Comparison of ENCODE assay signal across 15 cellular contexts in the genomic region with DNA sequence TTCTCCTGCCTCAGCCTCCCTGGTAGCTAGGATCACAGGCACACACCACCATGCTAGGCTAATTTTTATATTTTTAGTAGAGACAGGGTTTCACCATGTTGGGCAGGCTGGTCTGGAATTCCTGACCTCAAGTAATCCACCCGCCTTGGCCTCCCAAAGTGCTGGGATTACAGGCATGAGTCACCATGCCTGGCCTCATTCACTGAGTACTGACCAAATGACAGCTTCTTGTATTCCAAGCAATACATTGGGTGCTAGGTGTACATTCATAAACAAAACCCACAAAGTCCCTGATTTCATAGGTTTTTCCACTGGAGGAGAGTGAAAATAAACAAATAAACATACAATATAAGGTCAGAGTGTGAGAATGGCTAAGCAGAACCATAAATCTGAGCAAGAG.
A peak's percentile ranks its signal among the peaks of the same experiment; 100 is the strongest.
DNase-seq lines count a peak whose midpoint lies in the region; ATAC-seq and TF ChIP-seq lines count a peak whose summit lies in the region.
"Had no signal": no experiment of that assay in that cellular context is flagged by ENCODE, and none has a peak within 500 bp of the region (broad histone marks: within the 10 kb centered on the region; RNA-seq: fewer than 3 reads in every experiment).

No MANE protein-coding gene starts in this region.

- no peak overlapping the region for H3K9ac ChIP-seq in PC-3 (ENCODE audit: low read length)

- DNase-seq in GOT3 (lab: John Stamatoyannopoulos, UW) (peak; percentile 99), PC-3 (peak; percentile 34), cardiac fibroblast (ENCODE audit: low read depth in 2 of 2) (peak; percentile 13 to 15), myocyte (ENCODE audit: low read depth) (peak; percentile 41), tibial nerve (ENCODE audit: low spot score in 2 of 2) (no peak), vagina (ENCODE audit: extremely low spot score in 2 of 2) (no peak), T-helper 1 cell (no peak)
- DNase-seq: activated naive CD4-positive, alpha-beta T cell treated with anti-CD3 and anti-CD28 coated beads for 36 hours; NCI-H1092 treated with DMSO at 0.1 percent for 48 hours; NCI-H2171; NCI-H748 treated with DMSO at 0.1 percent for 48 hours; Peyer's patch; stimulated activated CD4-positive, alpha-beta T cell treated with anti-CD3 and anti-CD28 coated beads, Interleukin-4, amount 100 ng/mL, for 1 hour had no signal

- no TSS peak for BruUV-seq in PC-3 (replicated peaks; lab: Mats Ljungman, UMichigan)

- H3K79me2 ChIP-seq in PC-3 (ENCODE audit: low read length) = no peaks in the 10 kb centered on the region

- TF ChIP-seq POLR2A in tibial nerve (IDR thresholded peaks at IDR 0.05) (no peak), vagina (IDR thresholded peaks at IDR 0.05) (no peak)

- H3K27ac ChIP-seq in PC-3 (ENCODE audit: low read length) = no peak overlapping the region
- no peak overlapping the region for H3K27ac ChIP-seq in tibial nerve
- H3K27ac ChIP-seq in vagina = no peak overlapping the region
- H3K27ac ChIP-seq: neutrophil, Peyer's patch had no signal

- H3K27me3 ChIP-seq in PC-3 (ENCODE audit: low read length) (no peaks in the 10 kb centered on the region), tibial nerve (no peaks in the 10 kb centered on the region), vagina (no peaks in the 10 kb centered on the region)
- H3K27me3 ChIP-seq: neutrophil, Peyer's patch had no signal

- no peaks in the 10 kb centered on the region for H4K20me1 ChIP-seq in PC-3 (ENCODE audit: low read length)

- intact Hi-C loops in PC-3 (cut with micrococcal nuclease) (no loop called here), vagina (cut with DNase I) (no loop called here)

- no peaks in the 10 kb centered on the region for H3F3A ChIP-seq in PC-3 (ENCODE audit: low read length, unreplicated experiment)

- POLR2A ChIA-PET in PC-3 (lab: Charles Lee; ENCODE audit: unreplicated experiment) = no interaction called here

- ATAC-seq in PC-3 (no peak), HG03097 (IDR thresholded peaks at IDR 0.05; ENCODE audit: low FRiP score, unreplicated experiment) (no peak)

- TF ChIP-seq CTCF in PC-3 (conservative IDR thresholded peaks at IDR 0.05; ENCODE audit: low read depth, low read length) = no peak
- no peak for TF ChIP-seq CTCF in cardiac fibroblast (IDR thresholded peaks at IDR 0.05; ENCODE audit: low read depth, low read length)
- TF ChIP-seq CTCF in tibial nerve (IDR thresholded peaks at IDR 0.05) = no peak
- TF ChIP-seq CTCF in vagina (IDR thresholded peaks at IDR 0.05) = no peak

- H3K9me3 ChIP-seq in PC-3 (ENCODE audit: low read length) (no peaks in the 10 kb centered on the region), tibial nerve (no peaks in the 10 kb centered on the region), vagina (no peaks in the 10 kb centered on the region)
- H3K9me3 ChIP-seq: neutrophil, Peyer's patch had no signal

- no peak overlapping the region for H3K4me3 ChIP-seq in PC-3 (ENCODE audit: low read length)
- H3K4me3 ChIP-seq in cardiac fibroblast (replicated peaks in 1 of 2; ENCODE audit: low read depth in 2 of 2, low read length in 2 of 2) = no peak overlapping the region
- H3K4me3 ChIP-seq in tibial nerve = no peak overlapping the region
- H3K4me3 ChIP-seq in vagina = no peak overlapping the region
- H3K4me3 ChIP-seq: Peyer's patch had no signal

- no peak for TF ChIP-seq EP300 in tibial nerve (IDR thresholded peaks at IDR 0.05)

- WGBS in tibial nerve, 2 donors = 92 to 100% methylated on average over 1 of the region's 1 CpG

- CTCF ChIA-PET in PC-3 (lab: Charles Lee) = no interaction called here

- no peaks in the 10 kb centered on the region for H3K36me3 ChIP-seq in PC-3 (ENCODE audit: low read depth, low read length)
- no peaks in the 10 kb centered on the region for H3K36me3 ChIP-seq in tibial nerve
- H3K36me3 ChIP-seq in vagina = no peaks in the 10 kb centered on the region
- H3K36me3 ChIP-seq: neutrophil, Peyer's patch had no signal

- H3K4me1 ChIP-seq in PC-3 (ENCODE audit: insufficient read depth, low read length) (no peaks in the 10 kb centered on the region), tibial nerve (no peaks in the 10 kb centered on the region), vagina (no peaks in the 10 kb centered on the region)
- H3K4me1 ChIP-seq: Peyer's patch had no signal

- H3K4me2 ChIP-seq in PC-3 (ENCODE audit: low read length) = no peak overlapping the region

- H2AFZ ChIP-seq in PC-3 (ENCODE audit: low read length) = no peak overlapping the region

- H3K9me2 ChIP-seq in PC-3 (replicated peaks; ENCODE audit: low read length) = no peaks in the 10 kb centered on the region

Comparison
In these comparisons a context has a peak if more than half of its experiments do, and no peak if none do; other contexts are left out.
1. DNase-seq: peak in GOT3 (single experiment), PC-3 (single experiment), cardiac fibroblast (2 of 2) and myocyte (single experiment); none in tibial nerve (0 of 2), vagina (0 of 2) and T-helper 1 cell (0 of 5).